ENCODE assay signal across 16 cellular contexts in the genomic region with DNA sequence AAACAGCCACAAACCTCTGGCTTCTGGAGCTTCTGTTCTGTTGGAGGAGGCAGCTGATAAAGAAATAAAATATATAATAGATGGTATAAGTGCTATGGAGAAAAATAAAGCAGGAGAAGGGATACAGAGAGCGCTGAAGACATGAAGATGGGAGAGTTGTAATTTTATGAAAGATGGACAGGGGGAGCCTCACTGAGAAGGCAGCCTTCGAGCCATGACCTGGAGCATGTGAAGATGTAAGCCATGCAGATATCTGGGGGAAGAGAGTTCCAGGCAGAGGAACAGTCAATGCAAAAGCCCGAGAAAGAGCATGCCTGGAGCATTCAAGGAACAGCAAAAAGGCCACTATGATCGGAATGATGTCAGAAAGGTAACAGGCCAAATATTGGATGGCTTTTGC.
DNase-seq lines count a peak whose midpoint lies in the region; FAIRE-seq and TF ChIP-seq lines count a peak whose summit lies in the region.
"Had no signal": no experiment of that assay in that cellular context is flagged by ENCODE, and none has a peak within 500 bp of the region (broad histone marks: within the 10 kb centered on the region; RNA-seq: fewer than 3 reads in every experiment).

No MANE protein-coding gene starts in this region.

- no peaks in the 10 kb centered on the region for H3K36me3 ChIP-seq in GM06990 (ENCODE audit: control insufficient read depth, insufficient read depth, low read length)
- no peaks in the 10 kb centered on the region for H3K36me3 ChIP-seq in H1 (ENCODE audit: control insufficient read depth in 2 of 4, insufficient read depth in 4 of 4, low read length in 3 of 4)
- peaks cover 8 to 22% of the 10 kb centered on the region in 2 experiments for H3K36me3 ChIP-seq in trophoblast cell (ENCODE audit: control insufficient read depth in 1 of 2, insufficient read depth in 2 of 2, low read length in 2 of 2)
- H3K36me3 ChIP-seq in neuronal stem cell (replicated peaks in 1 of 2; ENCODE audit: control insufficient read depth in 2 of 2, insufficient read depth in 2 of 2, low read length in 2 of 2), result no peaks in the 10 kb centered on the region
- H3K36me3 ChIP-seq: lower lobe of right lung had no signal

- TF ChIP-seq CTCF in GM06990 (IDR thresholded peaks at IDR 0.05; ENCODE audit: insufficient read depth, low read length, poor library complexity, severe bottlenecking) (peak; percentile 27), LNCAP (IDR thresholded peaks at IDR 0.05) (peak; percentile 27; the same call in 1 of the 2 replicates), H1 (IDR thresholded peaks at IDR 0.05; ENCODE audit: control extremely low read depth in 1 of 3, insufficient read depth in 1 of 3, low read depth in 1 of 3, low read length in 3 of 3) (peak; percentile 24 to 29 (median 25); a peak in 3 of 4 replicates)

- TF ChIP-seq POLR2A in H1 (IDR thresholded peaks at IDR 0.05; ENCODE audit: control extremely low read depth in 1 of 2, low read depth in 2 of 2, low read length in 2 of 2), result no peak

- no peak for TF ChIP-seq EP300 in H1 (IDR thresholded peaks at IDR 0.05; ENCODE audit: borderline replicate concordance in 1 of 2, low read depth in 2 of 2, low read length in 2 of 2)

- no peaks in the 10 kb centered on the region for H3K23me2 ChIP-seq in H1 (ENCODE audit: low read depth, low read length)

- H3K4me2 ChIP-seq in H1 (ENCODE audit: insufficient read depth in 1 of 2, low read depth in 2 of 2, low read length in 2 of 2), result no peak overlapping the region
- no peak overlapping the region for H3K4me2 ChIP-seq in trophoblast cell (ENCODE audit: low read length)
- H3K4me2 ChIP-seq in neuronal stem cell (ENCODE audit: insufficient read depth, low read length, poor library complexity, severe bottlenecking), result no peak overlapping the region

- H2BK5ac ChIP-seq in H1 (ENCODE audit: low read depth, low read length), result no peak overlapping the region
- H2BK5ac ChIP-seq in trophoblast cell (ENCODE audit: low read depth, low read length, poor library complexity), result peak overlapping the region; percentile 38
- H2BK5ac ChIP-seq in neuronal stem cell (ENCODE audit: low read length), result no peak overlapping the region

- TF ChIP-seq RAD21 in H1 (IDR thresholded peaks at IDR 0.05 in 1 of 2, conservative IDR thresholded peaks at IDR 0.05 in 1 of 2; ENCODE audit: low read depth in 2 of 2, low read length in 2 of 2), result peak in 1 of 2 experiments; percentile 26; a peak in 1 of 4 replicates

- no peak for DNase-seq in GM06990 (ENCODE audit: extremely low read depth, insufficient read length)
- no peak for DNase-seq in H1 (ENCODE audit: low read depth in 1 of 2, low spot score in 2 of 2)
- DNase-seq in trophoblast cell, result peak in 1 of 2 donors; percentile 35
- DNase-seq in NK-92 treated with Interleukin-12 subunit alpha and Interleukin-12 subunit beta, amount 100 ng/mL, for 24 hours (lab: John Stamatoyannopoulos, UW), result no peak
- DNase-seq in GM19240 (ENCODE audit: insufficient read length, low spot score), result no peak
- no peak for DNase-seq in neuronal stem cell (ENCODE audit: low spot score)
- DNase-seq: activated CD4-positive, alpha-beta T cell treated with anti-CD3 and anti-CD28 coated beads, Interleukin-2, amount 50 U/mL, for 4 hours; activated T-cell treated with anti-CD3 and anti-CD28 coated beads, Interleukin-2, amount 50 U/mL, for 48 hours; lower lobe of right lung; naive thymus-derived CD8-positive, alpha-beta T cell; retina; Right ventricle myocardium superior; stimulated activated CD4-positive, alpha-beta T cell treated with anti-CD3 and anti-CD28 coated beads, Interleukin-2, amount 100 ng/mL, for 48 hours; T1000 had no signal

- H4K20me1 ChIP-seq in H1 (replicated peaks in 1 of 2; ENCODE audit: control insufficient read depth in 1 of 2, insufficient read depth in 2 of 2, low read length in 2 of 2), result no peaks in the 10 kb centered on the region

- no peak overlapping the region for H4K5ac ChIP-seq in H1 (ENCODE audit: insufficient read length, low read depth, low read length)

- POLR2A ChIA-PET in H1 (lab: Charles Lee; ENCODE audit: partially characterized antibody), result no interaction called here

- H3K23ac ChIP-seq in H1 (ENCODE audit: insufficient read length) (no peak overlapping the region), trophoblast cell (ENCODE audit: low read length) (no peak overlapping the region), neuronal stem cell (ENCODE audit: low read depth, low read length, poor library complexity) (no peak overlapping the region)

- H3K9ac ChIP-seq in H1 (replicated peaks in 1 of 4; ENCODE audit: extremely low read depth in 1 of 4, low read depth in 3 of 4, low read length in 3 of 4) (no peak overlapping the region), trophoblast cell (ENCODE audit: low read length) (no peak overlapping the region), neuronal stem cell (ENCODE audit: low read depth, low read length, poor library complexity) (no peak overlapping the region)

- no peaks in the 10 kb centered on the region for H3K27me3 ChIP-seq in GM06990 (replicated peaks; ENCODE audit: control insufficient read depth, insufficient read depth, low read length)
- no peaks in the 10 kb centered on the region for H3K27me3 ChIP-seq in H1 (replicated peaks in 1 of 4; ENCODE audit: control insufficient read depth in 3 of 4, extremely low read depth in 1 of 4, insufficient read depth in 3 of 4, low read length in 3 of 4)
- H3K27me3 ChIP-seq in trophoblast cell (ENCODE audit: insufficient read depth, low read length), result no peaks in the 10 kb centered on the region
- no peaks in the 10 kb centered on the region for H3K27me3 ChIP-seq in neuronal stem cell (ENCODE audit: control insufficient read depth in 3 of 3, insufficient read depth in 3 of 3, low read depth in 1 of 3, low read length in 3 of 3)

- H3K79me1 ChIP-seq in H1 (ENCODE audit: low read depth, low read length) (no peaks in the 10 kb centered on the region), trophoblast cell (ENCODE audit: low read length) (peaks cover 31% of the 10 kb centered on the region), neuronal stem cell (ENCODE audit: low read depth, low read length) (no peaks in the 10 kb centered on the region)

- no peak overlapping the region for H3K56ac ChIP-seq in H1 (replicated peaks; ENCODE audit: insufficient read length, low read depth, low read length)

- H2AFZ ChIP-seq in H1 (ENCODE audit: low read length) (no peak overlapping the region), trophoblast cell (ENCODE audit: insufficient read depth, low read length, poor library complexity) (no peak overlapping the region), neuronal stem cell (ENCODE audit: low read length) (no peak overlapping the region)

- H3K27ac ChIP-seq in H1 (ENCODE audit: low read depth, low read length), result no peak overlapping the region
- no peak overlapping the region for H3K27ac ChIP-seq in trophoblast cell (ENCODE audit: low read depth, low read length)
- no peak overlapping the region for H3K27ac ChIP-seq in neuronal stem cell (replicated peaks; ENCODE audit: low read length)
- H3K27ac ChIP-seq: epithelial cell of prostate, lower lobe of right lung had no signal

- H2BK15ac ChIP-seq in H1 (ENCODE audit: low read length) (no peak overlapping the region), neuronal stem cell (ENCODE audit: low read length) (no peak overlapping the region)

- H2BK120ac ChIP-seq in H1 (replicated peaks; ENCODE audit: low read depth, low read length), result no peak overlapping the region
- no peak overlapping the region for H2BK120ac ChIP-seq in trophoblast cell (ENCODE audit: insufficient read depth, low read length, poor library complexity)
- H2BK120ac ChIP-seq in neuronal stem cell (ENCODE audit: low read depth, low read length), result no peak overlapping the region

- H3K4ac ChIP-seq in H1 (replicated peaks; ENCODE audit: insufficient read length, low read depth, low read length) (no peak overlapping the region), trophoblast cell (ENCODE audit: low read depth, low read length) (peak overlapping the region; percentile 10), neuronal stem cell (ENCODE audit: low read length) (no peak overlapping the region)

- 91 to 100% methylated on average over 1 to 4 of the region's 4 CpGs for WGBS in H1 (ENCODE audit: extremely low coverage in 1 of 2, insufficient coverage in 1 of 2, insufficient read length in 1 of 2, insufficient replicate concordance in 2 of 2, low coverage in 1 of 2, low lambda C conversion rate in 2 of 2, missing lambda C conversion rate in 1 of 2), 2 experiments
- no CpG with 5 or more reads among the region's 4 CpGs for WGBS in trophoblast cell (ENCODE audit: extremely low coverage, insufficient coverage, insufficient read length)
- WGBS in neuronal stem cell (ENCODE audit: extremely low coverage in 2 of 2, insufficient read length in 2 of 2, insufficient replicate concordance in 1 of 2), 2 donors, result 100% methylated on average over 1 of the region's 4 CpGs; no CpG with 5 or more reads in 1 of the 2 donors

- H2BK12ac ChIP-seq in H1 (ENCODE audit: low read depth, low read length) (no peak overlapping the region), trophoblast cell (ENCODE audit: low read length) (no peak overlapping the region), neuronal stem cell (ENCODE audit: low read length) (no peak overlapping the region)

- H2AK5ac ChIP-seq in H1 (ENCODE audit: low read depth, low read length), result no peak overlapping the region
- no peak overlapping the region for H2AK5ac ChIP-seq in trophoblast cell (ENCODE audit: low read length)
- H2AK5ac ChIP-seq in neuronal stem cell (ENCODE audit: low read depth, low read length), result no peak overlapping the region

- H4K12ac ChIP-seq in trophoblast cell (ENCODE audit: low read depth, low read length), result no peak overlapping the region

- H4K91ac ChIP-seq in H1 (replicated peaks; ENCODE audit: insufficient read length, low read length), result no peak overlapping the region
- no peak overlapping the region for H4K91ac ChIP-seq in trophoblast cell (ENCODE audit: low read depth, low read length)
- H4K91ac ChIP-seq in neuronal stem cell (ENCODE audit: low read depth, low read length, poor library complexity), result no peak overlapping the region

- H4K8ac ChIP-seq in H1 (ENCODE audit: extremely low read depth, insufficient read depth, low read length), result no peak overlapping the region
- no peak overlapping the region for H4K8ac ChIP-seq in trophoblast cell (ENCODE audit: low read depth, low read length)
- H4K8ac ChIP-seq in neuronal stem cell (ENCODE audit: low read depth, low read length), result no peak overlapping the region

- H3K79me2 ChIP-seq in H1 (ENCODE audit: control insufficient read depth in 1 of 2, insufficient read depth in 2 of 2, low read length in 2 of 2) (no peaks in the 10 kb centered on the region), trophoblast cell (ENCODE audit: control insufficient read depth, insufficient read depth, low read length, poor library complexity) (peaks cover 11% of the 10 kb centered on the region)

- no peaks in the 10 kb centered on the region for H3K4me1 ChIP-seq in H1 (replicated peaks in 1 of 4; ENCODE audit: control insufficient read depth in 3 of 4, insufficient read depth in 4 of 4, low read length in 3 of 4)
- peaks cover 10 to 12% of the 10 kb centered on the region in 2 experiments for H3K4me1 ChIP-seq in trophoblast cell (ENCODE audit: control insufficient read depth in 1 of 2, insufficient read depth in 2 of 2, low read length in 2 of 2)
- H3K4me1 ChIP-seq in neuronal stem cell (ENCODE audit: control insufficient read depth in 2 of 2, insufficient read depth in 1 of 2, low read depth in 1 of 2, low read length in 2 of 2), result no peaks in the 10 kb centered on the region
- H3K4me1 ChIP-seq: lower lobe of right lung had no signal

- no peak overlapping the region for H2BK20ac ChIP-seq in H1 (ENCODE audit: low read length)

- CTCF ChIA-PET in H1 (lab: Charles Lee; ENCODE audit: partially characterized antibody), result interaction anchor here (0.5 to 2.8 kb wide), 5 partner anchors 73 to 129 kb away, joined by 3 to 12 read pairs (median 3); no protein-coding TSS in a partner anchor

- H3K4me3 ChIP-seq in GM06990 (replicated peaks; ENCODE audit: low read depth, low read length) (no peak overlapping the region), H1 (ENCODE audit: extremely low read depth in 1 of 4, insufficient read depth in 2 of 4, low read depth in 3 of 4, low read length in 4 of 4) (no peak overlapping the region), trophoblast cell (ENCODE audit: low read depth, low read length) (no peak overlapping the region), neuronal stem cell (ENCODE audit: low read length in 2 of 2) (no peak overlapping the region)
- H3K4me3 ChIP-seq: lower lobe of right lung had no signal

- H3K14ac ChIP-seq in H1 (ENCODE audit: insufficient read length), result no peak overlapping the region
- peak overlapping the region; percentile 14 for H3K14ac ChIP-seq in trophoblast cell (ENCODE audit: low read length)
- H3K14ac ChIP-seq in neuronal stem cell (ENCODE audit: low read length), result no peak overlapping the region

- no peak for FAIRE-seq in H1 (lab: Jason Lieb, UNC)

- H3K9me3 ChIP-seq in H1 (ENCODE audit: insufficient read depth in 2 of 2, low read depth in 1 of 2, low read length in 1 of 2), result no peaks in the 10 kb centered on the region
- no peaks in the 10 kb centered on the region for H3K9me3 ChIP-seq in trophoblast cell (ENCODE audit: insufficient read depth, low read depth, low read length)
- H3K9me3 ChIP-seq in neuronal stem cell (replicated peaks in 1 of 2; ENCODE audit: control insufficient read depth in 2 of 2, insufficient read depth in 1 of 2, low read depth in 1 of 2, low read length in 2 of 2), result no peaks in the 10 kb centered on the region
- H3K9me3 ChIP-seq: lower lobe of right lung had no signal

- H3K18ac ChIP-seq in H1 (ENCODE audit: extremely low read depth, low read length) (no peak overlapping the region), trophoblast cell (ENCODE audit: low read length) (no peak overlapping the region), neuronal stem cell (ENCODE audit: low read length) (no peak overlapping the region)
